Comparison of ENCODE assay signal across 8 cellular contexts in genomic region chr2:98569197-98569793, GRCh38. TPM values are rescaled to one million over a fixed set of nuclear protein-coding genes. Genes with fewer than 3 reads are reported as not detected.
DNase-seq lines count a peak whose midpoint lies in the region; ATAC-seq, FAIRE-seq and TF ChIP-seq lines count a peak whose summit lies in the region.

No MANE protein-coding gene starts in this region.

- H3K27ac Mint-ChIP-seq in CD4-positive, alpha-beta T cell: peak overlapping the region; percentile 36
- H3K27ac Mint-ChIP-seq in T-helper 2 cell treated with Interferon-gamma antibody and Interleukin-4, amounts not matched to agents 5 μg/mL and 100 μg/mL, for 36 hours: peak overlapping the region; percentile 31

- intact Hi-C loops in CD4-positive, alpha-beta T cell (cut with DNase I, micrococcal nuclease): loop anchor here (1.0 to 5.0 kb wide), 5 partner anchors 63 to 498 kb away; no protein-coding TSS in a partner anchor
- intact Hi-C loops in ascending aorta (cut with DNase I): no loop called here

- peak; percentile 93 for TF ChIP-seq CTCF in CD4-positive, alpha-beta T cell (IDR thresholded peaks at IDR 0.05)
- TF ChIP-seq CTCF in HFF-Myc (IDR thresholded peaks at IDR 0.05; ENCODE audit: low read depth, low read length, missing control alignments) (peak; percentile 99), ascending aorta (IDR thresholded peaks at IDR 0.05) (peak; percentile 52 to 66 (median 61)), keratinocyte (optimal IDR thresholded peaks at IDR 0.05 in 1 of 3, IDR thresholded peaks at IDR 0.05 in 1 of 3, conservative IDR thresholded peaks at IDR 0.05 in 1 of 3; ENCODE audit: extremely low read depth in 1 of 3, insufficient read depth in 2 of 3, low read length in 3 of 3) (peak; percentile 82 to 89 (median 85))

- no peaks in the 10 kb centered on the region for H4K20me1 ChIP-seq in keratinocyte (ENCODE audit: control insufficient read depth, extremely low read depth, insufficient read depth, low read length)

- H3K4me1 ChIP-seq in ascending aorta (no peaks in the 10 kb centered on the region), keratinocyte (ENCODE audit: control insufficient read depth, extremely low read depth, insufficient read depth, low read length) (peaks cover 16% of the 10 kb centered on the region)

- H3K4me2 ChIP-seq in keratinocyte (ENCODE audit: control insufficient read depth, extremely low read depth, insufficient read depth, low read depth, low read length): peak overlapping the region; percentile 66

- DNase-seq in CD4-positive, alpha-beta T cell: peak; percentile 60 to 83 (median 66)
- no peak for DNase-seq in HFF-Myc (ENCODE audit: extremely low read depth, low read depth)
- peak; percentile 40 for DNase-seq in T-helper 2 cell treated with Interferon-gamma antibody and Interleukin-4, amounts not matched to agents 5 μg/mL and 100 μg/mL, for 36 hours (ENCODE audit: low spot score)
- no peak for DNase-seq in ascending aorta (ENCODE audit: low spot score in 2 of 2)
- no peak for DNase-seq in keratinocyte (ENCODE audit: low read depth, low spot score)
- peak; percentile 52 to 67 (median 55) for DNase-seq in stimulated activated CD4-positive, alpha-beta T cell treated with anti-CD3 and anti-CD28 coated beads, TNF-alpha, amount 100 ng/mL, for 24 hours (ENCODE audit: low read depth in 3 of 3)

- H3K9me3 ChIP-seq in CD4-positive, alpha-beta T cell (ENCODE audit: control insufficient read depth, low read length): no peaks in the 10 kb centered on the region
- H3K9me3 ChIP-seq in ascending aorta: no peaks in the 10 kb centered on the region
- no peaks in the 10 kb centered on the region for H3K9me3 ChIP-seq in keratinocyte (ENCODE audit: control insufficient read depth, low read depth, low read length)

- H3K36me3 ChIP-seq in ascending aorta (peaks cover 58 to 70% of the 10 kb centered on the region in 2 donors), keratinocyte (ENCODE audit: control insufficient read depth in 2 of 2, extremely low read depth in 1 of 2, insufficient read depth in 2 of 2, low read length in 2 of 2) (peaks cover 9 to 11% of the 10 kb centered on the region in 2 experiments)

- no peak overlapping the region for H3K4me3 Mint-ChIP-seq in CD4-positive, alpha-beta T cell
- no peak overlapping the region for H3K4me3 Mint-ChIP-seq in T-helper 2 cell treated with Interferon-gamma antibody and Interleukin-4, amounts not matched to agents 5 μg/mL and 100 μg/mL, for 36 hours

- POLR2A ChIA-PET in CD4-positive, alpha-beta T cell (lab: Charles Lee): interaction anchor here (0.9 kb wide), 1 partner anchor 10 kb away, joined by 3 read pairs; no protein-coding TSS in a partner anchor

- H2AFZ ChIP-seq in keratinocyte (ENCODE audit: control insufficient read depth, low read length): no peak overlapping the region

- peak; percentile 92 for ATAC-seq in CD4-positive, alpha-beta T cell (ENCODE audit: poor library complexity)
- ATAC-seq in HG03139 (IDR thresholded peaks at IDR 0.05; ENCODE audit: unreplicated experiment) (no peak), HG02973 (IDR thresholded peaks at IDR 0.05; ENCODE audit: unreplicated experiment) (no peak)

- no peaks in the 10 kb centered on the region for H3K79me2 ChIP-seq in keratinocyte (ENCODE audit: control insufficient read depth, insufficient read depth, low read length)

- H3K27me3 Mint-ChIP-seq in CD4-positive, alpha-beta T cell: no peaks in the 10 kb centered on the region
- H3K27me3 Mint-ChIP-seq in T-helper 2 cell treated with Interferon-gamma antibody and Interleukin-4, amounts not matched to agents 5 μg/mL and 100 μg/mL, for 36 hours (ENCODE audit: low read depth): no peaks in the 10 kb centered on the region

- H3K4me3 ChIP-seq in HFF-Myc (replicated peaks; ENCODE audit: low read depth, low read length) (no peak overlapping the region), ascending aorta (no peak overlapping the region), keratinocyte (ENCODE audit: control insufficient read depth in 2 of 3, extremely low read depth in 1 of 3, insufficient read depth in 2 of 3, low read depth in 1 of 3, low read length in 3 of 3) (no peak overlapping the region)

- CTCF ChIA-PET in CD4-positive, alpha-beta T cell (lab: Charles Lee): interaction anchor here (0.6 to 1.4 kb wide), 19 partner anchors 9 to 608 kb away, joined by 3 to 8 read pairs (median 3); no protein-coding TSS in a partner anchor

- dilution Hi-C loops in keratinocyte (cut with MboI; ENCODE audit: extremely low pct_ligation_motif_present, low sequenced_read_pairs): no loop called here

- no peaks in the 10 kb centered on the region for H3K27me3 ChIP-seq in CD4-positive, alpha-beta T cell (ENCODE audit: control insufficient read depth, insufficient read depth, low read length)
- H3K27me3 ChIP-seq in ascending aorta: no peaks in the 10 kb centered on the region
- H3K27me3 ChIP-seq in keratinocyte (ENCODE audit: control insufficient read depth, extremely low read depth, insufficient read depth, low read length): no peaks in the 10 kb centered on the region

- H3K9me3 Mint-ChIP-seq in CD4-positive, alpha-beta T cell: no peaks in the 10 kb centered on the region
- no peaks in the 10 kb centered on the region for H3K9me3 Mint-ChIP-seq in T-helper 2 cell treated with Interferon-gamma antibody and Interleukin-4, amounts not matched to agents 5 μg/mL and 100 μg/mL, for 36 hours

- H3K27ac ChIP-seq in CD4-positive, alpha-beta T cell (ENCODE audit: low read depth, low read length): no peak overlapping the region
- no peak overlapping the region for H3K27ac ChIP-seq in ascending aorta
- no peak overlapping the region for H3K27ac ChIP-seq in keratinocyte (ENCODE audit: control insufficient read depth, insufficient read depth, low read length)

- peak; percentile 58 for FAIRE-seq in keratinocyte (lab: Jason Lieb, UNC)

- peaks cover 91% of the 10 kb centered on the region for H3K36me3 Mint-ChIP-seq in CD4-positive, alpha-beta T cell (ENCODE audit: low read depth)
- H3K36me3 Mint-ChIP-seq in T-helper 2 cell treated with Interferon-gamma antibody and Interleukin-4, amounts not matched to agents 5 μg/mL and 100 μg/mL, for 36 hours (ENCODE audit: low read depth): peaks cover 53% of the 10 kb centered on the region

- H3K4me1 Mint-ChIP-seq in CD4-positive, alpha-beta T cell (ENCODE audit: low read depth): no peaks in the 10 kb centered on the region
- H3K4me1 Mint-ChIP-seq in T-helper 2 cell treated with Interferon-gamma antibody and Interleukin-4, amounts not matched to agents 5 μg/mL and 100 μg/mL, for 36 hours (ENCODE audit: low read depth): no peaks in the 10 kb centered on the region

- H3K9ac ChIP-seq in keratinocyte (ENCODE audit: control insufficient read depth, extremely low read depth, insufficient read depth, low read length): no peak overlapping the region

- H3K9me1 ChIP-seq in keratinocyte (ENCODE audit: control insufficient read depth, extremely low read depth, insufficient read depth, low read length): peaks cover 4% of the 10 kb centered on the region

RNA-seq across cellular contexts. Expression of gene COA5, which starts 39.0 kb away (rescaled TPM):
- total RNA-seq in CD4-positive, alpha-beta T cell: 10 to 100 TPM; 29.2 to 30.1 TPM
- 86.3 TPM for total RNA-seq in ascending aorta
- 12.1 to 25.1 TPM (median 19.9 TPM) in 3 replicates for polyA plus RNA-seq in keratinocyte
- 21.9 TPM for polyA plus RNA-seq in keratinocyte (2011; ENCODE audit: low read depth)
- 16.3 and 17.5 TPM in 2 replicates for polyA plus RNA-seq in keratinocyte (2011; cell fraction: cytosol; rRNA removed)
- polyA plus RNA-seq in keratinocyte (2011; cell fraction: nucleus; rRNA removed): 17.4 and 28.7 TPM in 2 replicates
- 23.2 and 28.3 TPM in 2 replicates for polyA plus RNA-seq in keratinocyte (2012; ENCODE audit: low replicate concordance)
- polyA minus RNA-seq in keratinocyte: 0.30 to 3.2 TPM (median 2.2 TPM) in 3 replicates
- polyA minus RNA-seq in keratinocyte (2011; cell fraction: cytosol; rRNA and poly(A)+ RNA removed): 11.7 TPM
- 5.0 and 5.3 TPM in 2 replicates for polyA minus RNA-seq in keratinocyte (2011; cell fraction: nucleus; rRNA and poly(A)+ RNA removed)

RNA-seq across cellular contexts. Expression of gene UNC50, which starts 39.1 kb away (rescaled TPM):
- total RNA-seq in CD4-positive, alpha-beta T cell: 10 to 100 TPM; 17.1 to 17.5 TPM
- 34.4 TPM for total RNA-seq in ascending aorta
- 45.4 to 75.2 TPM (median 52.9 TPM) in 3 replicates for polyA plus RNA-seq in keratinocyte
- polyA plus RNA-seq in keratinocyte (2011; ENCODE audit: low read depth): 34.4 TPM
- polyA plus RNA-seq in keratinocyte (2011; cell fraction: cytosol; rRNA removed): 29.0 and 61.9 TPM in 2 replicates
- polyA plus RNA-seq in keratinocyte (2011; cell fraction: nucleus; rRNA removed): 68.4 and 105 TPM in 2 replicates
- polyA plus RNA-seq in keratinocyte (2012; ENCODE audit: low replicate concordance): 34.9 and 49.3 TPM in 2 replicates
- polyA minus RNA-seq in keratinocyte: 8.6 to 23.9 TPM (median 12.5 TPM) in 3 replicates
- 15.9 TPM for polyA minus RNA-seq in keratinocyte (2011; cell fraction: cytosol; rRNA and poly(A)+ RNA removed)
- polyA minus RNA-seq in keratinocyte (2011; cell fraction: nucleus; rRNA and poly(A)+ RNA removed): 16.6 and 25.1 TPM in 2 replicates

Comparison
In these comparisons a context has a peak if more than half of its experiments do, and no peak if none do; other contexts are left out.
1. DNase-seq: peak in CD4-positive, alpha-beta T cell (10 of 10), T-helper 2 cell treated with Interferon-gamma antibody and Interleukin-4, amounts not matched to agents 5 μg/mL and 100 μg/mL, for 36 hours (single experiment) and stimulated activated CD4-positive, alpha-beta T cell treated with anti-CD3 and anti-CD28 coated beads, TNF-alpha, amount 100 ng/mL, for 24 hours (3 of 3); none in HFF-Myc (single experiment), ascending aorta (0 of 2) and keratinocyte (single experiment).
2. Peak in every context shown above with its lines, with median percentiles within 50 percentile points of each other: CTCF ChIP-seq.